Comparison of ENCODE assay signal across 26 cellular contexts in the genomic region with DNA sequence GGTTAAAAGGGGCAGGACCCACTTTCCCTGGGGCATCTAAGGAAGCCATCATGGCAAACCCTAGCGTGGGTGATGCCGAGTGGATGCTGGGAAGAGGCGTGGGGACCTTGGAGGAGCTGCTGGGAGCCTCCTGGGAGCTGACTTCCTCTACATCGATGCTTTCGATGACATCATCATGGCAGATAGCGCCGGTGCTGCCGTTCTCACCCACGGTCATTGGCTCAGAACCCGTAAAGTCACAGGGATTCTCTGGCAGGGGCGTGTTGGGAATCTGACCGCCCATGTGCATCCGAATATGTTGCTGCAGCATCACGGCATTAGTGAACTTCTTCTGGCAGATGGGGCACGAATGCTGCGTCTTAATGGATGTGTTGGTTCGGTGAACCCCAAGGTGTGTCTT. TPM values are rescaled to one million over a fixed set of nuclear protein-coding genes. Genes with fewer than 3 reads are reported as not detected.
"Had no signal": no experiment of that assay in that cellular context is flagged by ENCODE, and none has a peak within 500 bp of the region (broad histone marks: within the 10 kb centered on the region; RNA-seq: fewer than 3 reads in every experiment).

No MANE protein-coding gene starts in this region.

- H3K9me3 Mint-ChIP-seq: dendritic cell treated with granulocyte-macrophage colony-stimulating factor and Interleukin-4, amounts not matched to agents 40 ng/mL and 50 ng/mL, for 4 days; immature natural killer cell; memory B cell; natural killer cell; neural crest cell; stimulated activated naive CD8-positive, alpha-beta T cell treated with anti-CD3 and anti-CD28 coated beads, Interleukin-15, amount 100 ng/mL, for 72 hours had no signal

- H3K4me3 ChIP-seq: colonic mucosa, esophagus squamous epithelium, lung, smooth muscle cell, suprapubic skin, transverse colon had no signal

- H3K27ac ChIP-seq: colonic mucosa, esophagus squamous epithelium, parathyroid adenoma, suprapubic skin, transverse colon had no signal

- H3K36me3 ChIP-seq: colonic mucosa, esophagus squamous epithelium, suprapubic skin, transverse colon had no signal

- H3K27ac Mint-ChIP-seq: dendritic cell treated with granulocyte-macrophage colony-stimulating factor and Interleukin-4, amounts not matched to agents 40 ng/mL and 50 ng/mL, for 4 days; immature natural killer cell; memory B cell; natural killer cell; stimulated activated naive CD8-positive, alpha-beta T cell treated with anti-CD3 and anti-CD28 coated beads, Interleukin-15, amount 100 ng/mL, for 72 hours had no signal

- ATAC-seq: natural killer cell; sciatic nerve; stimulated activated naive CD8-positive, alpha-beta T cell treated with anti-CD3 and anti-CD28 coated beads, Interleukin-15, amount 100 ng/mL, for 72 hours had no signal

- H3K27me3 ChIP-seq: colonic mucosa, transverse colon had no signal

- H3K4me1 ChIP-seq: colonic mucosa, esophagus squamous epithelium, parathyroid adenoma, suprapubic skin, transverse colon had no signal

- H3K9me3 ChIP-seq: colonic mucosa, esophagus squamous epithelium, suprapubic skin, transverse colon had no signal

- H3K9ac ChIP-seq: parathyroid adenoma had no signal

- H3K4me1 Mint-ChIP-seq: memory B cell; natural killer cell; stimulated activated naive CD8-positive, alpha-beta T cell treated with anti-CD3 and anti-CD28 coated beads, Interleukin-15, amount 100 ng/mL, for 72 hours had no signal

- FAIRE-seq: endothelial cell of umbilical vein had no signal

- H3K36me3 Mint-ChIP-seq: immature natural killer cell, memory B cell, natural killer cell had no signal

- H3K27me3 Mint-ChIP-seq: dendritic cell treated with granulocyte-macrophage colony-stimulating factor and Interleukin-4, amounts not matched to agents 40 ng/mL and 50 ng/mL, for 4 days; progenitor cell of endocrine pancreas; stimulated activated naive CD8-positive, alpha-beta T cell treated with anti-CD3 and anti-CD28 coated beads, Interleukin-15, amount 100 ng/mL, for 72 hours had no signal

- H3K4me3 Mint-ChIP-seq: dendritic cell treated with granulocyte-macrophage colony-stimulating factor and Interleukin-4, amounts not matched to agents 40 ng/mL and 50 ng/mL, for 4 days; immature natural killer cell; memory B cell; natural killer cell; neural crest cell; stimulated activated naive CD8-positive, alpha-beta T cell treated with anti-CD3 and anti-CD28 coated beads, Interleukin-15, amount 100 ng/mL, for 72 hours had no signal

- DNase-seq: colonic mucosa; effector CD8-positive, alpha-beta T cell; esophagus squamous epithelium; foreskin melanocyte; hypothalamus; immature natural killer cell; islet precursor cell; natural killer cell; stimulated activated CD4-positive, alpha-beta T cell treated with anti-CD3 and anti-CD28 coated beads, Interleukin-12 subunit alpha, Interleukin-12 subunit beta, amount 100 ng/mL, for 4 hours; stimulated activated CD4-positive, alpha-beta T cell treated with anti-CD3 and anti-CD28 coated beads, Interleukin-1b, Interleukin-23, amount 100 ng/mL, for 48 hours; stimulated activated CD4-positive, alpha-beta T cell treated with anti-CD3 and anti-CD28 coated beads, Interleukin-4, amount 100 ng/mL, for 1 hour; stimulated activated CD8-positive, alpha-beta memory T cell treated with anti-CD3 and anti-CD28 coated beads, Interleukin-4, amount 100 ng/mL, for 48 hours; stimulated activated naive CD4-positive, alpha-beta T cell; stimulated activated naive CD8-positive, alpha-beta T cell treated with anti-CD3 and anti-CD28 coated beads, Interleukin-15, amount 100 ng/mL, for 72 hours; transverse colon had no signal

RNA-seq across cellular contexts. Expression of gene SALL4, which starts 12.1 kb away (rescaled TPM):
- total RNA-seq: mononuclear cell had no signal
